16 cellular contexts compared by ENCODE assay signal in the genomic region with DNA sequence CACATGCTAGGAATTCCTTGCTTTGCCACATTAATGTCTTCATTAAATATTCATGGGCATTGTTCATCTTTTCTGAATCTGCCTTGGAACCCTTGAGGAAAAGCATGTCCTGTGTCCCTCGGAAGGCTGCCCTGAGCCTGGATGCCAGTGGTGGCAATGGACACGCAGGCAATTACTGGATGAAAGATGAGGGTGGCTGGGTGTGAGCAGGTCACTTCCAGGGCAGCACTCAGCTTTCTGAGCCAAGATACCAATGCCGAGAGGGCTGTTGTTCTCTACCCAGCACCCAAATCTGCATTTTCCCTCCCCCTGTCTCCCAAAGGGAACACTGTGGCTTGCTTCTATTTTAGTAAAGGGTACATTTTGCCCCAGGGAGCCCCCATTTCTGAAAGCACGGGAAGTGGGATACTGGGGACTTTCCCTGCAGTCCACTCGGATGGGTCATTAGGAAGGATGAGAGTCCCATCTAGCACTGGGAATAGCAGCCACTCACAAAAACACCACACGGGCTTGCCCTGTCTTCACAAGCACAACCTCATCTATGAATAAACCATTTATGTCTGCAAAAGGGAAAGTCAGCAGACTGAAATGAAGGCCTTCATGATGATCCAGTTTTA.
A peak's percentile ranks its signal among the peaks of the same experiment; 100 is the strongest.
DNase-seq lines count a peak whose midpoint lies in the region; ATAC-seq and TF ChIP-seq lines count a peak whose summit lies in the region.
"Had no signal": no experiment of that assay in that cellular context is flagged by ENCODE, and none has a peak within 500 bp of the region (broad histone marks: within the 10 kb centered on the region; RNA-seq: fewer than 3 reads in every experiment).

No MANE protein-coding gene starts in this region.

- DNase-seq in Right ventricle myocardium inferior (ENCODE audit: missing footprints) (no peak), cardiac septum (ENCODE audit: low spot score) (no peak), glutamatergic neuron (no peak), medulla oblongata (ENCODE audit: extremely low spot score) (peak; percentile 56), superior temporal gyrus (ENCODE audit: extremely low spot score) (peak; percentile 60), Kasumi-1 (lab: John Stamatoyannopoulos, UW) (no peak)
- no peak for DNase-seq in effector memory CD8-positive, alpha-beta T cell
- DNase-seq: GF-D8, NCI-H1048, NCI-H1694, NCI-H446 treated with DMSO at 0.1 percent for 48 hours, NCI-H774, Peyer's patch had no signal

- H3K27ac Mint-ChIP-seq in glutamatergic neuron (ENCODE audit: unreplicated experiment) = peak overlapping the region; percentile 82
- H3K27ac Mint-ChIP-seq in effector memory CD8-positive, alpha-beta T cell = no peak overlapping the region
- H3K27ac Mint-ChIP-seq: GM23338 had no signal

- H3K9me3 Mint-ChIP-seq in glutamatergic neuron (ENCODE audit: unreplicated experiment) = no peaks in the 10 kb centered on the region
- peaks cover 6 to 20% of the 10 kb centered on the region in 2 donors for H3K9me3 Mint-ChIP-seq in effector memory CD8-positive, alpha-beta T cell

- H3K4me3 Mint-ChIP-seq in glutamatergic neuron (ENCODE audit: unreplicated experiment) = peak overlapping the region; percentile 3
- H3K4me3 Mint-ChIP-seq in effector memory CD8-positive, alpha-beta T cell = no peak overlapping the region
- H3K4me3 Mint-ChIP-seq: GM23338 had no signal

- intact Hi-C loops in Right ventricle myocardium inferior (cut with DNase I) = no loop called here
- intact Hi-C loops in cardiac septum (cut with DNase I) = loop anchor here (5.0 kb wide), 1 partner anchor 405 kb away; no protein-coding TSS in a partner anchor

- ATAC-seq in Right ventricle myocardium inferior = peak; percentile 91
- no peak for ATAC-seq in GM21390 (IDR thresholded peaks at IDR 0.05; ENCODE audit: unreplicated experiment)
- no peak for ATAC-seq in effector memory CD8-positive, alpha-beta T cell (replicated peaks)
- ATAC-seq: GM23338, K562 had no signal

- peaks cover 21% of the 10 kb centered on the region for H3K4me1 Mint-ChIP-seq in glutamatergic neuron (ENCODE audit: low read depth, unreplicated experiment)
- no peaks in the 10 kb centered on the region for H3K4me1 Mint-ChIP-seq in effector memory CD8-positive, alpha-beta T cell (ENCODE audit: low read depth in 2 of 2)

- peaks cover 3% of the 10 kb centered on the region for H3K27me3 Mint-ChIP-seq in glutamatergic neuron (ENCODE audit: unreplicated experiment)
- H3K27me3 Mint-ChIP-seq in effector memory CD8-positive, alpha-beta T cell = no peaks in the 10 kb centered on the region

- H3K36me3 Mint-ChIP-seq in glutamatergic neuron (ENCODE audit: unreplicated experiment) = no peaks in the 10 kb centered on the region
- no peaks in the 10 kb centered on the region for H3K36me3 Mint-ChIP-seq in effector memory CD8-positive, alpha-beta T cell (ENCODE audit: insufficient read depth)

- no peak for TF ChIP-seq CTCF in glutamatergic neuron (IDR thresholded peaks at IDR 0.05; ENCODE audit: partially characterized antibody, unreplicated experiment)

Comparison
In these comparisons a context has a peak if more than half of its experiments do, and no peak if none do; other contexts are left out.
1. DNase-seq: peak in medulla oblongata (single experiment) and superior temporal gyrus (single experiment); none in Right ventricle myocardium inferior (single experiment), cardiac septum (single experiment), glutamatergic neuron (single experiment), effector memory CD8-positive, alpha-beta T cell (0 of 3) and Kasumi-1 (0 of 2).